ENCODE assay signal across 15 cellular contexts in genomic region chr20:45848421-45848820, GRCh38. TPM values are rescaled to one million over a fixed set of nuclear protein-coding genes. Genes with fewer than 3 reads are reported as not detected.
DNase-seq lines count a peak whose midpoint lies in the region; ATAC-seq, FAIRE-seq and TF ChIP-seq lines count a peak whose summit lies in the region.
"Had no signal": no experiment of that assay in that cellular context is flagged by ENCODE, and none has a peak within 500 bp of the region (broad histone marks: within the 10 kb centered on the region; RNA-seq: fewer than 3 reads in every experiment).

No MANE protein-coding gene starts in this region.

- in situ Hi-C loops in K562 (cut with MboI): no loop called here

- 0 out of 4 replicates have a peak overlapping the region, but pooled peaks of 1 of the 2 experiments have one; percentile 43 for H3K9ac ChIP-seq in K562 (ENCODE audit: insufficient read depth in 1 of 2, low read depth in 2 of 2, low read length in 2 of 2)
- H3K9ac ChIP-seq in endodermal cell (ENCODE audit: extremely low read depth, low read length, poor library complexity, severe bottlenecking): no peak overlapping the region
- peak overlapping the region; percentile 11 for H3K9ac ChIP-seq in rectal smooth muscle tissue (ENCODE audit: low read length)

- peak overlapping the region; percentile 30 for H3K27ac Mint-ChIP-seq in endodermal cell
- H3K27ac Mint-ChIP-seq: CD8-positive, alpha-beta T cell had no signal

- intact Hi-C loops in K562 (cut with micrococcal nuclease): no loop called here

- no peak for TF ChIP-seq CTCF in K562 (IDR thresholded peaks at IDR 0.05 in 2 of 3, conservative IDR thresholded peaks at IDR 0.05 in 1 of 3; ENCODE audit: insufficient read depth in 2 of 3, low read depth in 1 of 3, low read length in 3 of 3)
- no peak for TF ChIP-seq CTCF in endodermal cell (conservative IDR thresholded peaks at IDR 0.05)

- no peak overlapping the region for H3K4me2 ChIP-seq in K562 (ENCODE audit: insufficient read depth, low read length)

- H3K4me3 Mint-ChIP-seq in endodermal cell: no peak overlapping the region
- H3K4me3 Mint-ChIP-seq: CD14-positive monocyte; CD8-positive, alpha-beta T cell had no signal

- peaks cover 70% of the 10 kb centered on the region for H3K36me3 Mint-ChIP-seq in endodermal cell (ENCODE audit: low read depth)

- H3K9me3 ChIP-seq in K562 (replicated peaks; ENCODE audit: control insufficient read depth, insufficient read depth, low read depth, low read length) (peaks cover 5% of the 10 kb centered on the region), endodermal cell (ENCODE audit: control insufficient read depth, low read length) (peaks cover 21% of the 10 kb centered on the region)

- no peaks in the 10 kb centered on the region for H3K27me3 Mint-ChIP-seq in endodermal cell (ENCODE audit: insufficient read depth)

- H3K27me3 ChIP-seq in K562 (ENCODE audit: control insufficient read depth in 2 of 2, insufficient read depth in 2 of 2, low read length in 2 of 2): no peaks in the 10 kb centered on the region
- no peaks in the 10 kb centered on the region for H3K27me3 ChIP-seq in endodermal cell (ENCODE audit: control insufficient read depth, insufficient read depth, low read length, poor library complexity, severe bottlenecking)
- no peaks in the 10 kb centered on the region for H3K27me3 ChIP-seq in rectal smooth muscle tissue (ENCODE audit: control insufficient read depth, insufficient read depth, low read length)

- CTCF ChIA-PET in K562 (lab: Yijun Ruan, JAX; ENCODE audit: low intra/inter-chr PET ratio): no interaction called here

- peaks cover 3% of the 10 kb centered on the region for H3K9me1 ChIP-seq in K562 (ENCODE audit: control insufficient read depth, insufficient read depth, low read length)

- no peak for TF ChIP-seq EP300 in K562 (IDR thresholded peaks at IDR 0.05; ENCODE audit: low read length)

- H3K4me3 ChIP-seq in K562: no peak overlapping the region
- no peak overlapping the region for H3K4me3 ChIP-seq in endodermal cell (ENCODE audit: low read length)
- no peak overlapping the region for H3K4me3 ChIP-seq in rectal smooth muscle tissue (ENCODE audit: low read length)

- H3K4me1 ChIP-seq in K562 (replicated peaks in 1 of 2; ENCODE audit: control insufficient read depth in 2 of 2, insufficient read depth in 2 of 2, low read length in 2 of 2) (peaks cover 11 to 12% of the 10 kb centered on the region in 2 experiments; a peak in 4 of 5 replicates), endodermal cell (ENCODE audit: control insufficient read depth, insufficient read depth, low read length) (no peaks in the 10 kb centered on the region), rectal smooth muscle tissue (ENCODE audit: control insufficient read depth, insufficient read depth, low read length) (peaks cover 3% of the 10 kb centered on the region)

- peaks cover 7% of the 10 kb centered on the region for H3K9me3 Mint-ChIP-seq in endodermal cell
- H3K9me3 Mint-ChIP-seq: CD14-positive monocyte; CD8-positive, alpha-beta T cell had no signal

- ATAC-seq in K562 (no peak), HG02610 (IDR thresholded peaks at IDR 0.05; ENCODE audit: unreplicated experiment) (no peak), GM18519 (IDR thresholded peaks at IDR 0.05; ENCODE audit: low FRiP score, unreplicated experiment) (no peak)
- ATAC-seq: CD8-positive, alpha-beta T cell had no signal

- H2AFZ ChIP-seq in K562 (ENCODE audit: low read depth, low read length): no peak overlapping the region

- H3K36me3 ChIP-seq in K562 (ENCODE audit: control insufficient read depth, insufficient read depth, low read length) (peaks cover 27% of the 10 kb centered on the region; the same call in 2 of the 3 replicates), endodermal cell (ENCODE audit: control insufficient read depth, insufficient read depth, low read length) (peaks cover 74% of the 10 kb centered on the region), rectal smooth muscle tissue (ENCODE audit: control insufficient read depth, insufficient read depth, low read length) (peaks cover 23% of the 10 kb centered on the region)

- peak; percentile 68 for FAIRE-seq in HTR-8/SVneo (lab: Jason Lieb, UNC)
- FAIRE-seq in K562 (lab: Jason Lieb, UNC): no peak
- no peak for FAIRE-seq in RCC 7860 (lab: Jason Lieb, UNC)

- no peaks in the 10 kb centered on the region for H3K79me2 ChIP-seq in K562 (ENCODE audit: control insufficient read depth, insufficient read depth, low read length)

- no peaks in the 10 kb centered on the region for H4K20me1 ChIP-seq in K562 (replicated peaks; ENCODE audit: control insufficient read depth, insufficient read depth, low read length)

- WGBS in K562 (ENCODE audit: insufficient coverage, low coverage, missing lambda C conversion rate): 87% methylated on average over 8 of the region's 8 CpGs
- WGBS in endodermal cell (ENCODE audit: insufficient coverage in 1 of 2, insufficient read length in 1 of 2), 2 experiments: 92 to 95% methylated on average over 7 to 8 of the region's 8 CpGs

- POLR2A ChIA-PET in K562 (lab: Yijun Ruan, JAX): interaction anchor here (0.5 to 0.8 kb wide), 3 partner anchors 9 to 273 kb away, joined by 3 to 4 read pairs (median 3); no protein-coding TSS in a partner anchor

- TF ChIP-seq RAD21 in K562 (CRISPR knock-in tag; conservative IDR thresholded peaks at IDR 0.05 in 1 of 2, IDR thresholded peaks at IDR 0.05 in 1 of 2): no peak

- no peak for TF ChIP-seq POLR2A in K562 (conservative IDR thresholded peaks at IDR 0.05)

- DNase-seq in HTR-8/SVneo (ENCODE audit: insufficient read length, low spot score) (no peak), K562 (ENCODE audit: extremely low read depth in 1 of 4, low spot score in 3 of 4) (no peak), endodermal cell (no peak), HuH-7 (ENCODE audit: low spot score) (no peak), RCC 7860 (ENCODE audit: low spot score) (no peak)
- DNase-seq: CD8-positive, alpha-beta T cell; DMS53; GF-D8; H7; KBM-7 had no signal

- no peak overlapping the region for H3K27ac ChIP-seq in K562 (ENCODE audit: extremely low read depth, low read depth, low read length)
- H3K27ac ChIP-seq in endodermal cell (ENCODE audit: low read depth, low read length): no peak overlapping the region
- no peak overlapping the region for H3K27ac ChIP-seq in rectal smooth muscle tissue (ENCODE audit: low read depth, low read length)

- peaks cover 8% of the 10 kb centered on the region for H3K4me1 Mint-ChIP-seq in endodermal cell
- H3K4me1 Mint-ChIP-seq: CD14-positive monocyte had no signal

- no TSS peak for BruUV-seq in K562 (replicated peaks; lab: Mats Ljungman, UMichigan)

RNA-seq across cellular contexts. Expression of gene ACOT8, which starts 8.8 kb away (rescaled TPM):
- 26.4 and 48.0 TPM in 2 replicates for total RNA-seq in K562 (2011; cell fraction: chromatin; rRNA removed; ENCODE audit: low replicate concordance)
- total RNA-seq in K562 (2011; cell fraction: nucleolus; rRNA removed): 49.1 and 51.5 TPM in 2 replicates
- total RNA-seq in K562 (2011; cell fraction: nucleoplasm; rRNA removed): 48.7 and 49.7 TPM in 2 replicates
- total RNA-seq in K562 (2014; rRNA removed) (36.7 and 49.8 TPM in 2 replicates), K562 (2014; rRNA removed; fragmentation: Illumina TruSeq; extraction: Trizol) (11.9 and 13.0 TPM in 2 replicates), K562 (2015; rRNA removed; fragmentation: Illumina TruSeq; extraction: Trizol) (18.3 and 20.3 TPM in 2 replicates), K562 (2021) (24.5 and 28.5 TPM in 2 replicates), endodermal cell (10 to 100 TPM; 24.3 to 27.9 TPM)
- polyA plus RNA-seq in K562 (2011; rRNA removed) (34.9 and 48.0 TPM in 2 replicates), K562 (2014; fragmentation: Illumina TruSeq; extraction: Trizol) (20.7 and 25.8 TPM in 2 replicates), K562 (2014; fragmentation: Nextera tagmentation; extraction: Ambion mirVana) (10 to 100 TPM in 1 of 2 experiments, 1 to 10 TPM in 1; 8.2 to 14.9 TPM), K562 (2014; rRNA removed) (46.7 and 49.5 TPM in 2 replicates)
- polyA plus RNA-seq in K562 (2011; cell fraction: cytosol; rRNA removed): 75.9 and 83.3 TPM in 2 replicates
- polyA plus RNA-seq in K562 (2011; cell fraction: nucleus; rRNA removed): 61.2 and 65.3 TPM in 2 replicates
- 25.1 and 57.1 TPM in 2 replicates for polyA plus RNA-seq in K562 (2012)
- polyA minus RNA-seq in K562 (2011; rRNA and poly(A)+ RNA removed): 16.0 and 16.3 TPM in 2 replicates
- polyA minus RNA-seq in K562 (2011; cell fraction: cytosol; rRNA and poly(A)+ RNA removed): 17.0 and 19.4 TPM in 2 replicates
- polyA minus RNA-seq in K562 (2011; cell fraction: nucleus; rRNA and poly(A)+ RNA removed): 22.6 and 28.4 TPM in 2 replicates
- polyA plus RNA-seq in endodermal cell (2013, experiment 1 of 2): 19.7 TPM
- 17.3 TPM for polyA plus RNA-seq in endodermal cell (2013, experiment 2 of 2)

RNA-seq across cellular contexts. Expression of gene ZSWIM3, which starts 9.0 kb away (rescaled TPM):
- 3.7 and 6.4 TPM in 2 replicates for total RNA-seq in K562 (2011; cell fraction: chromatin; rRNA removed; ENCODE audit: low replicate concordance)
- 4.2 and 5.5 TPM in 2 replicates for total RNA-seq in K562 (2011; cell fraction: nucleolus; rRNA removed)
- total RNA-seq in K562 (2011; cell fraction: nucleoplasm; rRNA removed): 3.1 and 3.6 TPM in 2 replicates
- total RNA-seq in K562 (2014; rRNA removed): 2.4 and 2.7 TPM in 2 replicates
- total RNA-seq in K562 (2014; rRNA removed; fragmentation: Illumina TruSeq; extraction: Trizol): 2.6 and 2.8 TPM in 2 replicates
- total RNA-seq in K562 (2015; rRNA removed; fragmentation: Illumina TruSeq; extraction: Trizol): 3.6 and 4.0 TPM in 2 replicates
- 2.5 and 2.9 TPM in 2 replicates for total RNA-seq in K562 (2021)
- 4.3 and 5.4 TPM in 2 replicates for polyA plus RNA-seq in K562 (2011; rRNA removed)
- polyA plus RNA-seq in K562 (2011; cell fraction: cytosol; rRNA removed): 4.5 and 4.6 TPM in 2 replicates
- polyA plus RNA-seq in K562 (2011; cell fraction: nucleus; rRNA removed): 3.4 and 3.6 TPM in 2 replicates
- polyA plus RNA-seq in K562 (2012): 2.2 and 3.5 TPM in 2 replicates
- polyA plus RNA-seq in K562 (2014; fragmentation: Illumina TruSeq; extraction: Trizol): 2.6 and 3.0 TPM in 2 replicates
- polyA plus RNA-seq in K562 (2014; fragmentation: Nextera tagmentation; extraction: Ambion mirVana): 1 to 10 TPM; 1.7 to 1.8 TPM
- 1.8 and 3.7 TPM in 2 replicates for polyA plus RNA-seq in K562 (2014; rRNA removed)
- 7.4 and 7.9 TPM in 2 replicates for polyA minus RNA-seq in K562 (2011; rRNA and poly(A)+ RNA removed)
- 3.4 and 4.7 TPM in 2 replicates for polyA minus RNA-seq in K562 (2011; cell fraction: cytosol; rRNA and poly(A)+ RNA removed)
- polyA minus RNA-seq in K562 (2011; cell fraction: nucleus; rRNA and poly(A)+ RNA removed): 0.81 and 3.1 TPM in 2 replicates
- total RNA-seq in endodermal cell: 1 to 10 TPM; 2.1 to 4.6 TPM
- 5.0 TPM for polyA plus RNA-seq in endodermal cell (2013, experiment 1 of 2)
- 4.1 TPM for polyA plus RNA-seq in endodermal cell (2013, experiment 2 of 2)

RNA-seq across cellular contexts. Expression of gene SNX21, which starts 14.8 kb away (rescaled TPM):
- 1.0 and 1.1 TPM in 2 replicates for total RNA-seq in K562 (2011; cell fraction: chromatin; rRNA removed; ENCODE audit: low replicate concordance)
- 0.92 and 1.0 TPM in 2 replicates for total RNA-seq in K562 (2011; cell fraction: nucleolus; rRNA removed)
- total RNA-seq in K562 (2011; cell fraction: nucleoplasm; rRNA removed): 0.61 and 0.95 TPM in 2 replicates
- 0.65 and 0.91 TPM in 2 replicates for total RNA-seq in K562 (2014; rRNA removed)
- total RNA-seq in K562 (2014; rRNA removed; fragmentation: Illumina TruSeq; extraction: Trizol): 0.18 and 0.19 TPM in 2 replicates
- total RNA-seq in K562 (2015; rRNA removed; fragmentation: Illumina TruSeq; extraction: Trizol): 0.57 and 0.69 TPM in 2 replicates
- total RNA-seq in K562 (2021): 0.65 and 1.2 TPM in 2 replicates
- 0.18 TPM in 2 replicates for polyA plus RNA-seq in K562 (2011; rRNA removed)
- polyA plus RNA-seq in K562 (2011; cell fraction: cytosol; rRNA removed): 0.49 and 1.7 TPM in 2 replicates
- polyA plus RNA-seq in K562 (2011; cell fraction: nucleus; rRNA removed): 0.58 TPM in 2 replicates
- polyA plus RNA-seq in K562 (2012): 0.83 and 2.7 TPM in 2 replicates
- 0.22 and 0.26 TPM in 2 replicates for polyA plus RNA-seq in K562 (2014; fragmentation: Illumina TruSeq; extraction: Trizol)
- under 1 TPM; 0.10 to 0.42 TPM for polyA plus RNA-seq in K562 (2014; fragmentation: Nextera tagmentation; extraction: Ambion mirVana)
- polyA plus RNA-seq in K562 (2014; rRNA removed): 0.58 and 1.2 TPM in 2 replicates
- 0.06 and 0.07 TPM in 2 replicates for polyA minus RNA-seq in K562 (2011; rRNA and poly(A)+ RNA removed)
- 0.91 TPM in 1 of 2 replicates, not detected in the other for polyA minus RNA-seq in K562 (2011; cell fraction: cytosol; rRNA and poly(A)+ RNA removed)
- 0.56 and 0.67 TPM in 2 replicates for polyA minus RNA-seq in K562 (2011; cell fraction: nucleus; rRNA and poly(A)+ RNA removed)
- 10 to 100 TPM; 18.0 to 18.8 TPM for total RNA-seq in endodermal cell
- 9.3 TPM for polyA plus RNA-seq in endodermal cell (2013, experiment 1 of 2)
- polyA plus RNA-seq in endodermal cell (2013, experiment 2 of 2): 10.5 TPM

RNA-seq across cellular contexts. Expression of gene TNNC2, which starts 21.3 kb away (rescaled TPM):
- total RNA-seq in K562 (2011; cell fraction: chromatin; rRNA removed; ENCODE audit: low replicate concordance): not detected in 2 replicates
- not detected in 2 replicates for total RNA-seq in K562 (2011; cell fraction: nucleolus; rRNA removed)
- total RNA-seq in K562 (2011; cell fraction: nucleoplasm; rRNA removed): not detected in 2 replicates
- total RNA-seq in K562 (2014; rRNA removed): not detected in 2 replicates
- total RNA-seq in K562 (2014; rRNA removed; fragmentation: Illumina TruSeq; extraction: Trizol): not detected in 2 replicates
- total RNA-seq in K562 (2015; rRNA removed; fragmentation: Illumina TruSeq; extraction: Trizol): not detected in 2 replicates
- total RNA-seq in K562 (2021): not detected in 2 replicates
- polyA plus RNA-seq in K562 (2011; rRNA removed): not detected in 2 replicates
- polyA plus RNA-seq in K562 (2011; cell fraction: cytosol; rRNA removed): not detected in 2 replicates
- polyA plus RNA-seq in K562 (2011; cell fraction: nucleus; rRNA removed): 0.21 TPM in 1 of 2 replicates, not detected in the other
- polyA plus RNA-seq in K562 (2012): 0.12 TPM in 1 of 2 replicates, not detected in the other
- not detected in 2 replicates for polyA plus RNA-seq in K562 (2014; fragmentation: Illumina TruSeq; extraction: Trizol)
- polyA plus RNA-seq in K562 (2014; fragmentation: Nextera tagmentation; extraction: Ambion mirVana): not detected
- not detected in 2 replicates for polyA plus RNA-seq in K562 (2014; rRNA removed)
- polyA minus RNA-seq in K562 (2011; rRNA and poly(A)+ RNA removed): not detected in 2 replicates
- not detected in 2 replicates for polyA minus RNA-seq in K562 (2011; cell fraction: cytosol; rRNA and poly(A)+ RNA removed)
- polyA minus RNA-seq in K562 (2011; cell fraction: nucleus; rRNA and poly(A)+ RNA removed): not detected in 2 replicates
- total RNA-seq in endodermal cell: under 1 TPM in 1 of 2 donors, not detected in 1; 0.51 TPM
- 1.2 TPM for polyA plus RNA-seq in endodermal cell (2013, experiment 1 of 2)
- polyA plus RNA-seq in endodermal cell (2013, experiment 2 of 2): not detected
- total RNA-seq: A673 had no signal

RNA-seq across cellular contexts. Expression of gene ZSWIM1, which starts 32.6 kb away (rescaled TPM):
- 14.3 and 28.8 TPM in 2 replicates for total RNA-seq in K562 (2011; cell fraction: chromatin; rRNA removed; ENCODE audit: low replicate concordance)
- 16.2 and 16.7 TPM in 2 replicates for total RNA-seq in K562 (2011; cell fraction: nucleolus; rRNA removed)
- total RNA-seq in K562 (2011; cell fraction: nucleoplasm; rRNA removed): 19.3 and 20.7 TPM in 2 replicates
- total RNA-seq in K562 (2014; rRNA removed) (11.6 and 14.1 TPM in 2 replicates), K562 (2014; rRNA removed; fragmentation: Illumina TruSeq; extraction: Trizol) (9.0 and 9.5 TPM in 2 replicates), K562 (2015; rRNA removed; fragmentation: Illumina TruSeq; extraction: Trizol) (11.2 and 11.7 TPM in 2 replicates), K562 (2021) (13.8 and 15.6 TPM in 2 replicates), endodermal cell (10 to 100 TPM; 11.6 to 12.5 TPM)
- polyA plus RNA-seq in K562 (2011; rRNA removed) (7.4 and 12.1 TPM in 2 replicates), K562 (2014; fragmentation: Illumina TruSeq; extraction: Trizol) (13.7 and 14.7 TPM in 2 replicates), K562 (2014; fragmentation: Nextera tagmentation; extraction: Ambion mirVana) (1 to 10 TPM; 2.5 to 3.1 TPM), K562 (2014; rRNA removed) (7.0 and 7.3 TPM in 2 replicates)
- 14.1 and 15.5 TPM in 2 replicates for polyA plus RNA-seq in K562 (2011; cell fraction: cytosol; rRNA removed)
- polyA plus RNA-seq in K562 (2011; cell fraction: nucleus; rRNA removed): 21.0 and 32.5 TPM in 2 replicates
- polyA plus RNA-seq in K562 (2012): 10.9 and 13.6 TPM in 2 replicates
- polyA minus RNA-seq in K562 (2011; rRNA and poly(A)+ RNA removed): 18.4 and 23.1 TPM in 2 replicates
- polyA minus RNA-seq in K562 (2011; cell fraction: cytosol; rRNA and poly(A)+ RNA removed): 16.7 and 17.3 TPM in 2 replicates
- 7.1 and 12.0 TPM in 2 replicates for polyA minus RNA-seq in K562 (2011; cell fraction: nucleus; rRNA and poly(A)+ RNA removed)
- 11.4 TPM for polyA plus RNA-seq in endodermal cell (2013, experiment 1 of 2)
- polyA plus RNA-seq in endodermal cell (2013, experiment 2 of 2): 10.8 TPM

Comparison
In these comparisons a context has a peak if more than half of its experiments do, and no peak if none do; other contexts are left out.
1. RNA of gene SNX21, which starts 14.8 kb away (total RNA-seq): 18.0 to 18.8 TPM in endodermal cell; 0.18 to 1.2 TPM in K562; every median in the first group is over 4 times any median in the second.